36 cellular contexts compared by ENCODE assay signal in the genomic region with DNA sequence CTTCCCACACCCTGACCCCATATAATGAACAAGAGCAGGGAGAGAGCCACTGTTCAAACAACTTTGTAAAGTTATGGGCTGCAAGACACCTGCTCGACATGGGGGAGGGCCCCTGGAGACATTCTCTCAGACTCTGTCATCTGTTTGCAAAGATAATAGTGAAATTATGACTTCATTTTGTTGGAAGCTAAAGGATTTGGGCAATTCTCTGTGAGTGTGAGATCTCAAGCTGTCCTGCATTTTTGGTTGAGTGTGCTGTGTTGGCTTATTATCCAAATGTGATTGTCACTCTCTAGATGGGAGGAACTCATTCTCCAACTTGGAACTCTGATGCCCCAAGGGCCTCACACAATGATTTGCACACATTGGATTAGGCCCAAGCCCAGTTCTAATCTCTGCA.
DNase-seq lines count a peak whose midpoint lies in the region; ATAC-seq, FAIRE-seq and TF ChIP-seq lines count a peak whose summit lies in the region.
"Had no signal": no experiment of that assay in that cellular context is flagged by ENCODE, and none has a peak within 500 bp of the region (broad histone marks: within the 10 kb centered on the region; RNA-seq: fewer than 3 reads in every experiment).

No MANE protein-coding gene starts in this region.

- no peak for ATAC-seq in GM18511 (IDR thresholded peaks at IDR 0.05; ENCODE audit: unreplicated experiment)
- ATAC-seq: effector memory CD8-positive, alpha-beta T cell; naive thymus-derived CD8-positive, alpha-beta T cell; PC-3; psoas muscle; sciatic nerve; stimulated activated naive CD8-positive, alpha-beta T cell treated with anti-CD3 and anti-CD28 coated beads, Interleukin-15, amount 100 ng/mL, for 72 hours had no signal

- H3K4ac ChIP-seq in mesenchymal stem cell (ENCODE audit: low read depth in 1 of 2, low read length in 2 of 2), result no peak overlapping the region

- 62% methylated on average over 1 of the region's 1 CpG for WGBS in mesenchymal stem cell

- no peaks in the 10 kb centered on the region for H3K79me2 ChIP-seq in astrocyte (ENCODE audit: insufficient read depth, low read length)

- H3K4me3 ChIP-seq in AG10803 (ENCODE audit: low read length) (no peak overlapping the region), astrocyte (ENCODE audit: insufficient read depth, low read depth, low read length) (no peak overlapping the region), mesenchymal stem cell (ENCODE audit: insufficient read depth in 1 of 2, low read depth in 1 of 2, low read length in 2 of 2) (no peak overlapping the region)
- H3K4me3 ChIP-seq: BLaER1 treated with 17β-estradiol and CSF1 and Interleukin-3, amounts not matched to agents 10 nM and 100 nM; heart left ventricle; psoas muscle; thyroid gland had no signal

- H3K9me3 ChIP-seq in astrocyte (ENCODE audit: insufficient read depth, low read depth, low read length), result no peaks in the 10 kb centered on the region
- H3K9me3 ChIP-seq in mesenchymal stem cell (ENCODE audit: control insufficient read depth, low read length), result no peaks in the 10 kb centered on the region
- H3K9me3 ChIP-seq: heart left ventricle, psoas muscle, thyroid gland had no signal

- H3K36me3 ChIP-seq in astrocyte (ENCODE audit: insufficient read depth, low read length) (no peaks in the 10 kb centered on the region), mesenchymal stem cell (ENCODE audit: control insufficient read depth in 1 of 2, insufficient read depth in 2 of 2, low read depth in 1 of 2, low read length in 2 of 2) (no peaks in the 10 kb centered on the region)
- H3K36me3 ChIP-seq: BLaER1 treated with 17β-estradiol and CSF1 and Interleukin-3, amounts not matched to agents 10 nM and 100 nM; heart left ventricle; thyroid gland had no signal

- peak overlapping the region; percentile 29 for H3K27ac Mint-ChIP-seq in astrocyte (ENCODE audit: unreplicated experiment)
- no peak overlapping the region for H3K27ac Mint-ChIP-seq in HFFc6
- H3K27ac Mint-ChIP-seq: activated CD4-positive, alpha-beta memory T cell treated with anti-CD3 and anti-CD28 coated beads for 36 hours; activated naive CD4-positive, alpha-beta T cell treated with anti-CD3 and anti-CD28 coated beads, Interleukin-2, amount 50 U/mL, for 24 hours; effector memory CD8-positive, alpha-beta T cell; naive thymus-derived CD8-positive, alpha-beta T cell; stimulated activated naive CD8-positive, alpha-beta T cell treated with anti-CD3 and anti-CD28 coated beads, Interleukin-15, amount 100 ng/mL, for 72 hours; T-helper 2 cell treated with Interferon-gamma antibody and Interleukin-4, amounts not matched to agents 5 μg/mL and 100 μg/mL, for 36 hours had no signal

- H4K91ac ChIP-seq in mesenchymal stem cell (ENCODE audit: low read length), result no peak overlapping the region

- H4K8ac ChIP-seq in mesenchymal stem cell (ENCODE audit: low read length), result no peak overlapping the region

- H2BK120ac ChIP-seq in mesenchymal stem cell (ENCODE audit: low read depth, low read length), result no peak overlapping the region

- H3K14ac ChIP-seq in mesenchymal stem cell (ENCODE audit: low read length in 2 of 2), result no peak overlapping the region

- H3K27me3 ChIP-seq in astrocyte (ENCODE audit: insufficient read depth, low read length), result no peaks in the 10 kb centered on the region
- H3K27me3 ChIP-seq in mesenchymal stem cell (ENCODE audit: control insufficient read depth in 1 of 2, insufficient read depth in 1 of 2, low read length in 2 of 2), result no peaks in the 10 kb centered on the region
- H3K27me3 ChIP-seq: BLaER1 treated with 17β-estradiol and CSF1 and Interleukin-3, amounts not matched to agents 10 nM and 100 nM; heart left ventricle; thyroid gland had no signal

- H2AK5ac ChIP-seq in mesenchymal stem cell (ENCODE audit: low read length, severe bottlenecking), result peak overlapping the region; percentile 89

- no peak overlapping the region for H2AFZ ChIP-seq in astrocyte (ENCODE audit: low read depth, low read length)
- no peak overlapping the region for H2AFZ ChIP-seq in mesenchymal stem cell (ENCODE audit: low read depth, low read length)

- H2BK15ac ChIP-seq in mesenchymal stem cell (ENCODE audit: low read depth, poor library complexity, severe bottlenecking), result no peak overlapping the region

- H3K4me1 Mint-ChIP-seq in astrocyte (ENCODE audit: low read depth, unreplicated experiment) (peaks cover 20% of the 10 kb centered on the region), HFFc6 (ENCODE audit: low read depth) (no peaks in the 10 kb centered on the region)
- H3K4me1 Mint-ChIP-seq: activated naive CD4-positive, alpha-beta T cell treated with anti-CD3 and anti-CD28 coated beads, Interleukin-2, amount 50 U/mL, for 24 hours; naive thymus-derived CD8-positive, alpha-beta T cell; stimulated activated naive CD8-positive, alpha-beta T cell treated with anti-CD3 and anti-CD28 coated beads, Interleukin-15, amount 100 ng/mL, for 72 hours had no signal

- H2BK5ac ChIP-seq in mesenchymal stem cell (ENCODE audit: low read depth, low read length, poor library complexity, severe bottlenecking), result no peak overlapping the region

- no peak overlapping the region for H3K23ac ChIP-seq in mesenchymal stem cell (ENCODE audit: low read length in 2 of 2)

- H2BK12ac ChIP-seq in mesenchymal stem cell (ENCODE audit: low read length in 2 of 2), result no peak overlapping the region

- H3K4me1 ChIP-seq in astrocyte (ENCODE audit: insufficient read depth, low read length), result peaks cover 17% of the 10 kb centered on the region
- H3K4me1 ChIP-seq in mesenchymal stem cell (ENCODE audit: control insufficient read depth, insufficient read depth, low read depth, low read length), result peaks cover 14% of the 10 kb centered on the region
- H3K4me1 ChIP-seq: BLaER1 treated with 17β-estradiol and CSF1 and Interleukin-3, amounts not matched to agents 10 nM and 100 nM; heart left ventricle; psoas muscle; thyroid gland had no signal

- peaks cover 9% of the 10 kb centered on the region for H3K27me3 Mint-ChIP-seq in astrocyte (ENCODE audit: low read depth, unreplicated experiment)
- no peaks in the 10 kb centered on the region; the same call in 1 of the 2 replicates for H3K27me3 Mint-ChIP-seq in HFFc6 (ENCODE audit: insufficient read depth)
- H3K27me3 Mint-ChIP-seq: activated CD4-positive, alpha-beta memory T cell treated with anti-CD3 and anti-CD28 coated beads for 36 hours; stimulated activated naive CD8-positive, alpha-beta T cell treated with anti-CD3 and anti-CD28 coated beads, Interleukin-15, amount 100 ng/mL, for 72 hours had no signal

- H3K18ac ChIP-seq in mesenchymal stem cell (ENCODE audit: low read depth in 1 of 2, low read length in 2 of 2), result no peak overlapping the region

- peak overlapping the region; percentile 50 for H3K4me2 ChIP-seq in astrocyte (ENCODE audit: low read length)
- H3K4me2 ChIP-seq in mesenchymal stem cell (ENCODE audit: low read length, poor library complexity, severe bottlenecking), result no peak overlapping the region
- H3K4me2 ChIP-seq: BLaER1 treated with 17β-estradiol and CSF1 and Interleukin-3, amounts not matched to agents 10 nM and 100 nM had no signal

- FAIRE-seq in astrocyte (lab: Jason Lieb, UNC), result no peak

- H3K36me3 Mint-ChIP-seq in astrocyte (ENCODE audit: low read depth, unreplicated experiment), result no peaks in the 10 kb centered on the region
- no peaks in the 10 kb centered on the region for H3K36me3 Mint-ChIP-seq in HFFc6 (ENCODE audit: low read depth)
- H3K36me3 Mint-ChIP-seq: activated CD4-positive, alpha-beta memory T cell treated with anti-CD3 and anti-CD28 coated beads for 36 hours; activated naive CD4-positive, alpha-beta T cell treated with anti-CD3 and anti-CD28 coated beads, Interleukin-2, amount 50 U/mL, for 24 hours; naive thymus-derived CD8-positive, alpha-beta T cell had no signal

- H3K27ac ChIP-seq in astrocyte (ENCODE audit: low read depth, low read length) (peak overlapping the region; percentile 57), mesenchymal stem cell (ENCODE audit: low read length, poor library complexity, severe bottlenecking) (peak overlapping the region; percentile 81)
- H3K27ac ChIP-seq: BLaER1 treated with 17β-estradiol and CSF1 and Interleukin-3, amounts not matched to agents 10 nM and 100 nM; heart left ventricle; psoas muscle; thyroid gland had no signal

- no peak overlapping the region for H3K4me3 Mint-ChIP-seq in astrocyte (ENCODE audit: unreplicated experiment)
- H3K4me3 Mint-ChIP-seq in HFFc6, result no peak overlapping the region
- H3K4me3 Mint-ChIP-seq: activated CD4-positive, alpha-beta memory T cell treated with anti-CD3 and anti-CD28 coated beads for 36 hours; activated naive CD4-positive, alpha-beta T cell treated with anti-CD3 and anti-CD28 coated beads, Interleukin-2, amount 50 U/mL, for 24 hours; effector memory CD8-positive, alpha-beta T cell; naive thymus-derived CD8-positive, alpha-beta T cell; stimulated activated naive CD8-positive, alpha-beta T cell treated with anti-CD3 and anti-CD28 coated beads, Interleukin-15, amount 100 ng/mL, for 72 hours; T-helper 2 cell treated with Interferon-gamma antibody and Interleukin-4, amounts not matched to agents 5 μg/mL and 100 μg/mL, for 36 hours had no signal

- H3K9ac ChIP-seq in astrocyte (ENCODE audit: low read length) (peak overlapping the region; percentile 52), mesenchymal stem cell (ENCODE audit: low read length) (no peak overlapping the region)
- H3K9ac ChIP-seq: BLaER1 treated with 17β-estradiol and CSF1 and Interleukin-3, amounts not matched to agents 10 nM and 100 nM had no signal

- DNase-seq in AG10803 (ENCODE audit: low read depth) (peak; percentile 66), GM04504 (ENCODE audit: low read depth) (peak; percentile 16), astrocyte (ENCODE audit: low read depth) (peak; percentile 14), mesenchymal stem cell (no peak), NCI-H82 (lab: John Stamatoyannopoulos, UW) (no peak), DMS79 treated with DMSO at 0.1 percent for 48 hours (lab: John Stamatoyannopoulos, UW) (no peak), HFFc6 (no peak)
- DNase-seq: activated CD4-positive, alpha-beta memory T cell treated with anti-CD3 and anti-CD28 coated beads for 36 hours; activated CD4-positive, alpha-beta T cell treated with anti-CD3 and anti-CD28 coated beads for 1 hour; amygdala; COR-L47; cortex of kidney; DMS79; effector memory CD8-positive, alpha-beta T cell; H7; heart left ventricle; islet precursor cell; midbrain; naive thymus-derived CD8-positive, alpha-beta T cell; NCI-H1417 treated with DMSO at 0.1 percent for 48 hours; NCI-H2029 treated with DMSO at 0.1 percent for 48 hours; NCI-H2227 treated with DMSO at 0.1 percent for 48 hours; NCI-H526; NK-92 treated with Interleukin-12 subunit alpha and Interleukin-12 subunit beta, amount 100 ng/mL, for 24 hours; PC-3; psoas muscle; Right ventricle myocardium superior; stimulated activated CD4-positive, alpha-beta T cell treated with anti-CD3 and anti-CD28 coated beads, Interleukin-12 subunit alpha, Interleukin-12 subunit beta, amount 100 ng/mL, for 4 hours; stimulated activated CD4-positive, alpha-beta T cell treated with anti-CD3 and anti-CD28 coated beads, Interleukin-2, amount 100 ng/mL, for 48 hours; stimulated activated naive CD8-positive, alpha-beta T cell treated with anti-CD3 and anti-CD28 coated beads, Interleukin-15, amount 100 ng/mL, for 72 hours; thyroid gland had no signal

- H3K79me1 ChIP-seq in mesenchymal stem cell (replicated peaks; ENCODE audit: low read length, poor library complexity, severe bottlenecking), result peaks cover 5% of the 10 kb centered on the region

- no peak for TF ChIP-seq CTCF in AG10803 (conservative IDR thresholded peaks at IDR 0.05; ENCODE audit: low read length)
- TF ChIP-seq CTCF in astrocyte (IDR thresholded peaks at IDR 0.05; ENCODE audit: insufficient read depth, low read depth, low read length), result no peak
- no peak for TF ChIP-seq CTCF in HFFc6 (IDR thresholded peaks at IDR 0.05)

- H3K9me3 Mint-ChIP-seq in astrocyte (ENCODE audit: unreplicated experiment) (peaks cover 2% of the 10 kb centered on the region), HFFc6 (peaks cover 23% of the 10 kb centered on the region)
- H3K9me3 Mint-ChIP-seq: activated CD4-positive, alpha-beta memory T cell treated with anti-CD3 and anti-CD28 coated beads for 36 hours; activated naive CD4-positive, alpha-beta T cell treated with anti-CD3 and anti-CD28 coated beads, Interleukin-2, amount 50 U/mL, for 24 hours; effector memory CD8-positive, alpha-beta T cell; stimulated activated naive CD8-positive, alpha-beta T cell treated with anti-CD3 and anti-CD28 coated beads, Interleukin-15, amount 100 ng/mL, for 72 hours; T-helper 2 cell treated with Interferon-gamma antibody and Interleukin-4, amounts not matched to agents 5 μg/mL and 100 μg/mL, for 36 hours had no signal

- H4K20me1 ChIP-seq in astrocyte (ENCODE audit: insufficient read depth, low read length), result no peaks in the 10 kb centered on the region

Comparison
In these comparisons a context has a peak if more than half of its experiments do, and no peak if none do; other contexts are left out.
1. DNase-seq: peak in AG10803 (single experiment), GM04504 (single experiment) and astrocyte (single experiment); none in mesenchymal stem cell (single experiment), NCI-H82 (single experiment), DMS79 treated with DMSO at 0.1 percent for 48 hours (single experiment) and HFFc6 (single experiment).